Comparison of ENCODE assay signal across 8 cellular contexts in the genomic region with DNA sequence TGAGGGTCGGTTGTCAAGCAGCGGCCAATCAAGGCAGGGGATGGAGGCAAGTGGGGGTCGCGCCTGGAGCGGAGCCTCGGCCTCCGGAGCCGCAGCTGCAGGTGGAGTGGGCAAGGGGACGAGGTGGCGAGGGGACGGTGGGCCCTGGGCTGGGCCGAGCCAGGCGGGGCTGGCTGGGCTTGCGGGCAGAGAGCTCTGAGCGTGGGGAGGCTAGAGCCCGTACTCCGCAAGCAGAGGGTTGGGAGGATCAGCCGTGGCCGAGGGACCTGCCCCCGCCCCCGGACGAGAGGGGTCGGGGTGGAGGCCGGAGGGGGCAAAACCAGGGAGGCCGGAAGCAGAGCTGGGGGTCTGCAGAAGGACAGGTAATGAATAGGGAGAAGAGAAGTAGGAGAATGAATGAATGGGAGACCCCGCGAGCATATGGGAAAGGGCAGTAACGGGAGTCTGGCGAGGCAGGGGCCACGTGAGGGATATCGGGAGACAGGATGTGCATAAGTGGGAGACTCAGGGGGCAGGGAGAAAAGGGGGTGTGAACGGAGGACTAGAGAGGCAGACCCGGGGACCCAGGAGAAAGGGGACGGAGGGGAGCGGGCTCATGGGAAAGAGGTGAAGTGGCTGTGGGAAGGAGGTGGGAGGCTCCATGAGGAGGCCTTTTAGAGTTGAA. TPM values are rescaled to one million over a fixed set of nuclear protein-coding genes. Genes with fewer than 3 reads are reported as not detected.
DNase-seq lines count a peak whose midpoint lies in the region; ATAC-seq and TF ChIP-seq lines count a peak whose summit lies in the region.

A gene with protein sequence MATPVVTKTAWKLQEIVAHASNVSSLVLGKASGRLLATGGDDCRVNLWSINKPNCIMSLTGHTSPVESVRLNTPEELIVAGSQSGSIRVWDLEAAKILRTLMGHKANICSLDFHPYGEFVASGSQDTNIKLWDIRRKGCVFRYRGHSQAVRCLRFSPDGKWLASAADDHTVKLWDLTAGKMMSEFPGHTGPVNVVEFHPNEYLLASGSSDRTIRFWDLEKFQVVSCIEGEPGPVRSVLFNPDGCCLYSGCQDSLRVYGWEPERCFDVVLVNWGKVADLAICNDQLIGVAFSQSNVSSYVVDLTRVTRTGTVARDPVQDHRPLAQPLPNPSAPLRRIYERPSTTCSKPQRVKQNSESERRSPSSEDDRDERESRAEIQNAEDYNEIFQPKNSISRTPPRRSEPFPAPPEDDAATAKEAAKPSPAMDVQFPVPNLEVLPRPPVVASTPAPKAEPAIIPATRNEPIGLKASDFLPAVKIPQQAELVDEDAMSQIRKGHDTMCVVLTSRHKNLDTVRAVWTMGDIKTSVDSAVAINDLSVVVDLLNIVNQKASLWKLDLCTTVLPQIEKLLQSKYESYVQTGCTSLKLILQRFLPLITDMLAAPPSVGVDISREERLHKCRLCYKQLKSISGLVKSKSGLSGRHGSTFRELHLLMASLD (plus strand): TSS at position 16 of the 664 bp plus-strand sequence. CDS start 1,474 bp downstream, outside the sequence.

- H3K36me3 ChIP-seq in HEK293 (ENCODE audit: control insufficient read depth in 2 of 2, insufficient read depth in 1 of 2, low read length in 2 of 2), result peaks cover 0 to 32% of the 10 kb centered on the region in 2 experiments; a peak in 1 of 3 replicates
- no peaks in the 10 kb centered on the region for H3K36me3 ChIP-seq in prostate gland

- H3K27ac Mint-ChIP-seq in CD4-positive, alpha-beta T cell, result peak within 1 kb of the TSS; percentile 87
- peak within 1 kb of the TSS; percentile 99 for H3K27ac Mint-ChIP-seq in WTC11

- H3K27me3 Mint-ChIP-seq in CD4-positive, alpha-beta T cell, result no peaks in the 10 kb centered on the region
- H3K27me3 Mint-ChIP-seq in WTC11 (ENCODE audit: low read depth), result peaks cover 3% of the 10 kb centered on the region; the same call in 1 of the 2 replicates

- peak within 1 kb of the TSS; percentile 77 for H3K27ac ChIP-seq in CD4-positive, alpha-beta T cell (ENCODE audit: low read depth, low read length)
- peak within 1 kb of the TSS; percentile 73 for H3K27ac ChIP-seq in HEK293 (ENCODE audit: extremely low read depth, low read depth, low read length)
- peak within 1 kb of the TSS; percentile 82 to 84 for H3K27ac ChIP-seq in prostate gland

- peaks cover 25% of the 10 kb centered on the region for H3K36me3 Mint-ChIP-seq in CD4-positive, alpha-beta T cell (ENCODE audit: low read depth)
- no peaks in the 10 kb centered on the region for H3K36me3 Mint-ChIP-seq in WTC11

- intact Hi-C loops in CD4-positive, alpha-beta T cell (cut with DNase I, micrococcal nuclease), result loop anchor here (1.0 to 10.0 kb wide), 11 partner anchors 41 to 899 kb away; a partner anchor contains a TSS
- intact Hi-C loops in prostate gland (cut with DNase I), result no loop called here

- peak within 1 kb of the TSS; percentile 95 for H3K4me3 Mint-ChIP-seq in CD4-positive, alpha-beta T cell
- peak within 1 kb of the TSS; percentile 98 for H3K4me3 Mint-ChIP-seq in WTC11

- peak within 1 kb of the TSS; percentile 81 for H3K4me3 ChIP-seq in HEK293 (ENCODE audit: low read depth, low read length)
- H3K4me3 ChIP-seq in prostate gland, result peak within 1 kb of the TSS; percentile 67 to 82

- ATAC-seq in CD4-positive, alpha-beta T cell (ENCODE audit: poor library complexity), result peak; percentile 18
- no peak for ATAC-seq in WTC11

- CTCF ChIA-PET in CD4-positive, alpha-beta T cell (lab: Charles Lee), result interaction anchor here (0.7 to 1.7 kb wide), 4 partner anchors 264 to 1533 kb away, joined by 3 to 4 read pairs (median 3); a partner anchor contains a TSS
- CTCF ChIA-PET in HEK293 (lab: Yijun Ruan, JAX), result interaction anchor here (0.6 to 1.8 kb wide), 14 partner anchors 13 to 552 kb away, joined by 3 to 11 read pairs (median 4); a partner anchor contains a TSS
- CTCF ChIA-PET in WTC11 (lab: Charles Lee), result interaction anchor here (0.8 to 3.0 kb wide), 21 partner anchors 8 to 386 kb away, joined by 3 to 19 read pairs (median 4); a partner anchor contains a TSS

- POLR2A ChIA-PET in CD4-positive, alpha-beta T cell (lab: Charles Lee), result interaction anchor here (0.6 to 2.9 kb wide), 19 partner anchors 13 to 436 kb away, joined by 3 to 18 read pairs (median 4); a partner anchor contains a TSS
- POLR2A ChIA-PET in HEK293 (lab: Yijun Ruan, JAX), result interaction anchor here (0.6 to 2.7 kb wide), 14 partner anchors 11 to 393 kb away, joined by 3 to 8 read pairs (median 3); a partner anchor contains a TSS
- POLR2A ChIA-PET in WTC11 (lab: Charles Lee), result interaction anchor here (0.8 to 1.9 kb wide), 4 partner anchors 40 to 69 kb away, joined by 3 to 5 read pairs (median 4); no protein-coding TSS in a partner anchor

- TF ChIP-seq POLR2A in prostate gland (IDR thresholded peaks at IDR 0.05), result peak; percentile 25

- no peaks in the 10 kb centered on the region for H3K27me3 ChIP-seq in CD4-positive, alpha-beta T cell (ENCODE audit: control insufficient read depth, insufficient read depth, low read length)
- H3K27me3 ChIP-seq in prostate gland (replicated peaks; ENCODE audit: insufficient read depth), result no peaks in the 10 kb centered on the region

- under 1% methylated on average over 28 of the region's 35 CpGs for WGBS in prostate gland

- peaks cover 33% of the 10 kb centered on the region for H3K4me1 Mint-ChIP-seq in CD4-positive, alpha-beta T cell (ENCODE audit: low read depth)
- peaks cover 16% of the 10 kb centered on the region for H3K4me1 Mint-ChIP-seq in WTC11

- H3K4me1 ChIP-seq in HEK293 (ENCODE audit: control insufficient read depth, insufficient read depth, low read length) (peaks cover 6% of the 10 kb centered on the region; the same call in 1 of the 2 replicates), prostate gland (replicated peaks) (peaks cover 3% of the 10 kb centered on the region)

- TF ChIP-seq CTCF in CD4-positive, alpha-beta T cell (IDR thresholded peaks at IDR 0.05), result no peak
- TF ChIP-seq CTCF in HEK293 (tag by site-specific recombination; IDR thresholded peaks at IDR 0.05) (no peak), WTC11 (IDR thresholded peaks at IDR 0.05) (no peak), prostate gland (IDR thresholded peaks at IDR 0.05) (no peak)

- peaks cover 6% of the 10 kb centered on the region for H3K9me3 Mint-ChIP-seq in CD4-positive, alpha-beta T cell
- H3K9me3 Mint-ChIP-seq in WTC11, result no peaks in the 10 kb centered on the region; the same call in 1 of the 2 replicates

- no peak for DNase-seq in CD4-positive, alpha-beta T cell
- DNase-seq in WTC11 (ENCODE audit: low spot score), result no peak
- no peak for DNase-seq in glomerular endothelial cell (ENCODE audit: extremely low read depth, low read depth, low spot score)
- DNase-seq in prostate gland (ENCODE audit: low spot score), result no peak
- DNase-seq in pons (ENCODE audit: low spot score), result no peak
- DNase-seq in DMS79 treated with DMSO at 0.1 percent for 48 hours (lab: John Stamatoyannopoulos, UW), result no peak
- no peak for DNase-seq in OCI-M1 (lab: John Stamatoyannopoulos, UW)

- H3K9me3 ChIP-seq in CD4-positive, alpha-beta T cell (ENCODE audit: control insufficient read depth, low read length), result no peaks in the 10 kb centered on the region
- H3K9me3 ChIP-seq in HEK293 (ENCODE audit: control insufficient read depth, insufficient read depth, low read depth, low read length), result no peaks in the 10 kb centered on the region
- H3K9me3 ChIP-seq in prostate gland, result no peaks in the 10 kb centered on the region

TF ChIP-seq in HEK293, 187 proteins besides CTCF, POLR2A, EP300 and RAD21 (continues in another document):
- TF ChIP-seq ZNF600 (tag by site-specific recombination; IDR thresholded peaks at IDR 0.05), result 0 out of 2 replicates have a peak, but pooled peaks have one; percentile 31
- TF ChIP-seq, protein P1, sequence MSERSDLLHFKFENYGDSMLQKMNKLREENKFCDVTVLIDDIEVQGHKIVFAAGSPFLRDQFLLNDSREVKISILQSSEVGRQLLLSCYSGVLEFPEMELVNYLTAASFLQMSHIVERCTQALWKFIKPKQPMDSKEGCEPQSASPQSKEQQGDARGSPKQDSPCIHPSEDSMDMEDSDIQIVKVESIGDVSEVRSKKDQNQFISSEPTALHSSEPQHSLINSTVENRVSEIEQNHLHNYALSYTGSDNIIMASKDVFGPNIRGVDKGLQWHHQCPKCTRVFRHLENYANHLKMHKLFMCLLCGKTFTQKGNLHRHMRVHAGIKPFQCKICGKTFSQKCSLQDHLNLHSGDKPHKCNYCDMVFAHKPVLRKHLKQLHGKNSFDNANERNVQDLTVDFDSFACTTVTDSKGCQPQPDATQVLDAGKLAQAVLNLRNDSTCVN (tag by site-specific recombination; optimal IDR thresholded peaks at IDR 0.05), result peak; percentile 36
- peak; percentile 83 for TF ChIP-seq ZNF169 (tag by site-specific recombination; IDR thresholded peaks at IDR 0.05)

TF ChIP-seq in WTC11, 78 proteins besides CTCF, POLR2A, EP300 and RAD21 (continues in another document):
- TF ChIP-seq NFATC4 (CRISPR knock-in tag; IDR thresholded peaks at IDR 0.05) (no peak), ZNF416 (CRISPR knock-in tag; IDR thresholded peaks at IDR 0.05) (no peak), TEAD1 (CRISPR knock-in tag; IDR thresholded peaks at IDR 0.05) (peak; percentile 40; the same call in 1 of the 2 replicates), SP1 (CRISPR knock-in tag; conservative IDR thresholded peaks at IDR 0.05) (no peak), FOXK1 (CRISPR knock-in tag; IDR thresholded peaks at IDR 0.05) (peak; percentile 50; the same call in 1 of the 2 replicates)
- TF ChIP-seq, protein P2, sequence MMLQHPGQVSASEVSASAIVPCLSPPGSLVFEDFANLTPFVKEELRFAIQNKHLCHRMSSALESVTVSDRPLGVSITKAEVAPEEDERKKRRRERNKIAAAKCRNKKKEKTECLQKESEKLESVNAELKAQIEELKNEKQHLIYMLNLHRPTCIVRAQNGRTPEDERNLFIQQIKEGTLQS (CRISPR knock-in tag; conservative IDR thresholded peaks at IDR 0.05), result 0 out of 2 replicates have a peak, but pooled peaks have one; percentile 14
- TF ChIP-seq, protein P3, sequence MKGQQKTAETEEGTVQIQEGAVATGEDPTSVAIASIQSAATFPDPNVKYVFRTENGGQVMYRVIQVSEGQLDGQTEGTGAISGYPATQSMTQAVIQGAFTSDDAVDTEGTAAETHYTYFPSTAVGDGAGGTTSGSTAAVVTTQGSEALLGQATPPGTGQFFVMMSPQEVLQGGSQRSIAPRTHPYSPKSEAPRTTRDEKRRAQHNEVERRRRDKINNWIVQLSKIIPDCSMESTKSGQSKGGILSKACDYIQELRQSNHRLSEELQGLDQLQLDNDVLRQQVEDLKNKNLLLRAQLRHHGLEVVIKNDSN (CRISPR knock-in tag; IDR thresholded peaks at IDR 0.05), result no peak

RNA-seq across cellular contexts. Expression of the gene that starts here (rescaled TPM):
- total RNA-seq in CD4-positive, alpha-beta T cell, result 10 to 100 TPM; 21.0 to 22.3 TPM
- 38.7 to 60.4 TPM (median 41.0 TPM) in 3 replicates for total RNA-seq in WTC11 (2021)
- 23.1 and 25.2 TPM in 2 replicates for total RNA-seq in glomerular endothelial cell
- total RNA-seq in prostate gland, result 10 to 100 TPM; 22.7 to 30.2 TPM
